In genomic region chr17:44218344-44219125, GRCh38 we compare ENCODE assay signal across 1 cellular context.
TF ChIP-seq lines count a peak whose summit lies in the region.

No MANE protein-coding gene starts in this region.

TF ChIP-seq in HepG2, 621 proteins besides CTCF, POLR2A, EP300 and RAD21 (continued from another document and continues in another):
- no peak for TF ChIP-seq HIC2 (CRISPR knock-in tag; IDR thresholded peaks at IDR 0.05; ENCODE audit: low read depth)
- no peak for TF ChIP-seq ZBTB46 (CRISPR knock-in tag; IDR thresholded peaks at IDR 0.05; ENCODE audit: borderline replicate concordance)
- TF ChIP-seq ZBTB39 (CRISPR knock-in tag; IDR thresholded peaks at IDR 0.05): no peak
- TF ChIP-seq DRAP1 (CRISPR knock-in tag; IDR thresholded peaks at IDR 0.05): peak; percentile 34; the same call in 1 of the 2 replicates
- no peak for TF ChIP-seq CREB3 (CRISPR knock-in tag; IDR thresholded peaks at IDR 0.05)
- no peak for TF ChIP-seq FOXK2 (IDR thresholded peaks at IDR 0.05)
- peak; percentile 74 for TF ChIP-seq KAT8 (CRISPR knock-in tag; IDR thresholded peaks at IDR 0.05)
- TF ChIP-seq REPIN1 (CRISPR knock-in tag; IDR thresholded peaks at IDR 0.05; ENCODE audit: borderline replicate concordance, low read depth): no peak; the same call in 1 of the 2 replicates
- TF ChIP-seq ZBTB38 (CRISPR knock-in tag; IDR thresholded peaks at IDR 0.05): peak; percentile 67
- TF ChIP-seq USF2 (IDR thresholded peaks at IDR 0.05; ENCODE audit: low read depth, low read length): no peak
- no peak for TF ChIP-seq USF2 (CRISPR knock-in tag; IDR thresholded peaks at IDR 0.05; ENCODE audit: borderline replicate concordance)
- TF ChIP-seq ZNF512 (CRISPR knock-in tag; IDR thresholded peaks at IDR 0.05): no peak
- no peak for TF ChIP-seq NBN (conservative IDR thresholded peaks at IDR 0.05)
- no peak for TF ChIP-seq ZNF839 (CRISPR knock-in tag; IDR thresholded peaks at IDR 0.05; ENCODE audit: borderline replicate concordance)
- no peak for TF ChIP-seq U2AF2 (IDR thresholded peaks at IDR 0.05; ENCODE audit: low read depth, low read length)
- no peak for TF ChIP-seq SP1 (IDR thresholded peaks at IDR 0.05)
- peak; percentile 65 for TF ChIP-seq SP1 (CRISPR knock-in tag; IDR thresholded peaks at IDR 0.05)
- TF ChIP-seq TFAP4 (IDR thresholded peaks at IDR 0.05; ENCODE audit: borderline replicate concordance, low read depth): peak; percentile 7; the same call in 1 of the 2 replicates
- no peak; the same call in 1 of the 2 replicates for TF ChIP-seq ZNF777 (CRISPR knock-in tag; IDR thresholded peaks at IDR 0.05)
- TF ChIP-seq FOXK1 (CRISPR knock-in tag; IDR thresholded peaks at IDR 0.05; ENCODE audit: borderline replicate concordance, low read depth): no peak
- no peak for TF ChIP-seq RFX5 (IDR thresholded peaks at IDR 0.05; ENCODE audit: low read depth, low read length)
- no peak for TF ChIP-seq MBNL3 (CRISPR knock-in tag; conservative IDR thresholded peaks at IDR 0.05)
- no peak for TF ChIP-seq ZFP37 (CRISPR knock-in tag; IDR thresholded peaks at IDR 0.05; ENCODE audit: borderline replicate concordance)
- no peak for TF ChIP-seq ZNF550 (CRISPR knock-in tag; IDR thresholded peaks at IDR 0.05; ENCODE audit: borderline replicate concordance)
- TF ChIP-seq TRIM24 (CRISPR knock-in tag; IDR thresholded peaks at IDR 0.05): no peak
- no peak for TF ChIP-seq PHF5A (CRISPR knock-in tag; IDR thresholded peaks at IDR 0.05; ENCODE audit: low read depth, unreplicated experiment)
- no peak for TF ChIP-seq MIER3 (CRISPR knock-in tag; IDR thresholded peaks at IDR 0.05; ENCODE audit: borderline replicate concordance)
- peak; percentile 88; the same call in 1 of the 2 replicates for TF ChIP-seq ZNF746 (CRISPR knock-in tag; IDR thresholded peaks at IDR 0.05)
- no peak for TF ChIP-seq KLF9 (CRISPR knock-in tag; IDR thresholded peaks at IDR 0.05; ENCODE audit: low read depth)
- no peak for TF ChIP-seq ZBTB34 (CRISPR knock-in tag; IDR thresholded peaks at IDR 0.05)
- TF ChIP-seq ZNF558 (CRISPR knock-in tag; IDR thresholded peaks at IDR 0.05; ENCODE audit: borderline replicate concordance): no peak
- peak; percentile 48 for TF ChIP-seq PPARG (CRISPR knock-in tag; conservative IDR thresholded peaks at IDR 0.05)
- no peak for TF ChIP-seq TGIF2 (CRISPR knock-in tag; IDR thresholded peaks at IDR 0.05)
- TF ChIP-seq ZNF180 (CRISPR knock-in tag; IDR thresholded peaks at IDR 0.05; ENCODE audit: borderline replicate concordance, low read depth): no peak
- 0 out of 2 replicates have a peak, but pooled peaks have one; percentile 30 for TF ChIP-seq ELF1 (CRISPR knock-in tag; IDR thresholded peaks at IDR 0.05)
- TF ChIP-seq ZNF7 (CRISPR knock-in tag; IDR thresholded peaks at IDR 0.05): no peak
- no peak; the same call in 1 of the 2 replicates for TF ChIP-seq TARDBP (CRISPR knock-in tag; IDR thresholded peaks at IDR 0.05)
- no peak for TF ChIP-seq ZNF710 (CRISPR knock-in tag; IDR thresholded peaks at IDR 0.05; ENCODE audit: borderline replicate concordance)
- TF ChIP-seq SP5 (CRISPR knock-in tag; IDR thresholded peaks at IDR 0.05; ENCODE audit: borderline replicate concordance, low read depth): peak; percentile 79
- no peak for TF ChIP-seq ZNF10 (CRISPR knock-in tag; IDR thresholded peaks at IDR 0.05; ENCODE audit: borderline replicate concordance, low read depth)
- no peak for TF ChIP-seq NR2F2 (IDR thresholded peaks at IDR 0.05; ENCODE audit: borderline replicate concordance, low read depth)
- TF ChIP-seq E2F2 (CRISPR knock-in tag; IDR thresholded peaks at IDR 0.05; ENCODE audit: borderline replicate concordance): no peak
- 0 out of 2 replicates have a peak, but pooled peaks have one; percentile 24 for TF ChIP-seq ZBTB42 (CRISPR knock-in tag; IDR thresholded peaks at IDR 0.05)
- TF ChIP-seq ZNF276 (CRISPR knock-in tag; IDR thresholded peaks at IDR 0.05; ENCODE audit: low read depth): no peak
